Comparison of ENCODE assay signal across 8 cellular contexts in the genomic region with DNA sequence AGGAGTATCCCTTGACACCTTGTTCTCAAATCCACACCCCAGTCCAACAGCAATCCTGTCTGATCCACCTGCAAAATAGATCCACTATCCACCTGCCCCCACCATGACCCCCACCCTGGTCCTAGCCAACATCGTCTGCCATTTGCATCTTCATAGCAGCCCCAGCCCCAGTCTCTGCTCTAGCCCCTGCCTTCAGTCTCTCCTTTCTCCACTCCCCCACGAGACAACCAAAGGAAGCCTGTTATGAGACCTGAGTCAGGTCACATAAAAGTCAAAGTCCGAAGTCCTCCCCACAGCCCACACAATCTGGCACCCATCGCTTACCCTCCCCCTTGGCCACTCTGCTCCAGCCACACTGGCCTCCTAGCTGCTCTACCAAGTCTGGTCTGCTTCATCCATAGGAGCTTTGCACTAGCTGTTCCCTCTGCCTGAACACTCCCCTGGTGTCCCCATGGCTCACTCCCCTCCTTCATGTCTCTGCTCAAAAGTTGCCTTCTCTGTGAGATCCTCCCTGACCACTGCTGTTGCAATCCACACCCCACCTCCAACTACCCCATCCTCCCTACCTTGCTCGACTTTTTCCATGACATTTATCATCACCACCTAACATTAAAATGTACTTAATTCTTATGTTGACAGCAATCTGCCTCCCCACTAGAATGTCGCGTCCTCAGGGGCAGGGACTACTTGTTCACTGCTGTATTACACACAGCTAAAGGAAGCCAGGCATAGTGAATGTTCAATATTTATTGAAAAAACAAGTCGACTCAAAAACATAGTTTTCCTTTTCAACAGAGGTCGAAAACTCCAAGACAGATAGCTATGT. TPM values are rescaled to one million over a fixed set of nuclear protein-coding genes. Genes with fewer than 3 reads are reported as not detected.
DNase-seq lines count a peak whose midpoint lies in the region; ATAC-seq and TF ChIP-seq lines count a peak whose summit lies in the region.

No MANE protein-coding gene starts in this region.

- ATAC-seq in mucosa of descending colon (peak; percentile 12), aorta (ENCODE audit: low FRiP score) (no peak), GM19023 (IDR thresholded peaks at IDR 0.05; ENCODE audit: unreplicated experiment) (no peak), HG03432 (IDR thresholded peaks at IDR 0.05; ENCODE audit: unreplicated experiment) (no peak)

- H3K27me3 ChIP-seq in aorta (ENCODE audit: control insufficient read depth in 1 of 2, insufficient read depth in 2 of 2, low read length in 1 of 2), result peaks cover 0 to 2% of the 10 kb centered on the region in 2 donors

- peaks cover 2% of the 10 kb centered on the region for H3K27me3 Mint-ChIP-seq in dendritic cell treated with granulocyte-macrophage colony-stimulating factor and Interleukin-4, amounts not matched to agents 40 ng/mL and 50 ng/mL, for 4 days

- H3K36me3 ChIP-seq in mucosa of descending colon (ENCODE audit: low read depth), result no peaks in the 10 kb centered on the region
- peaks cover 0 to 2% of the 10 kb centered on the region in 2 donors for H3K36me3 ChIP-seq in aorta (ENCODE audit: control insufficient read depth in 1 of 2, insufficient read depth in 2 of 2, low read length in 1 of 2)

- H3K4me1 Mint-ChIP-seq in dendritic cell treated with granulocyte-macrophage colony-stimulating factor and Interleukin-4, amounts not matched to agents 40 ng/mL and 50 ng/mL, for 4 days (ENCODE audit: low read depth), result peaks cover 39% of the 10 kb centered on the region

- H3K4me3 Mint-ChIP-seq in dendritic cell treated with granulocyte-macrophage colony-stimulating factor and Interleukin-4, amounts not matched to agents 40 ng/mL and 50 ng/mL, for 4 days, result peak overlapping the region; percentile 81

- DNase-seq in GM12864 (ENCODE audit: low read depth) (no peak), OCI-M1 (lab: John Stamatoyannopoulos, UW) (peak; percentile 80), mucosa of descending colon (peak; percentile 80 to 84 (median 81)), aorta (peak; percentile 74 to 90), epidermal melanocyte (ENCODE audit: insufficient read length, low spot score) (no peak)

- whole genome bisulfite sequencing in aorta, 2 donors, result 5 to 8% methylated on average over 9 of the region's 9 CpGs

- peaks cover 54% of the 10 kb centered on the region for H3K36me3 Mint-ChIP-seq in dendritic cell treated with granulocyte-macrophage colony-stimulating factor and Interleukin-4, amounts not matched to agents 40 ng/mL and 50 ng/mL, for 4 days (ENCODE audit: low read depth)

- intact Hi-C loops in dendritic cell treated with granulocyte-macrophage colony-stimulating factor and Interleukin-4, amounts not matched to agents 40 ng/mL and 50 ng/mL, for 4 days (cut with micrococcal nuclease), result loop anchor here (5.0 kb wide), 1 partner anchor 69 kb away; a partner anchor contains a TSS
- intact Hi-C loops in mucosa of descending colon (cut with DNase I, micrococcal nuclease) (no loop called here), aorta (cut with DNase I) (loop anchor here in 1 of 2 donors (2.0 kb wide), 1 partner anchor 14 kb away; no protein-coding TSS in a partner anchor)

- peak overlapping the region; percentile 92 to 97 for H3K27ac ChIP-seq in aorta (ENCODE audit: low read depth in 1 of 2, low read length in 2 of 2)

- no peaks in the 10 kb centered on the region for H3K9me3 ChIP-seq in mucosa of descending colon
- no peaks in the 10 kb centered on the region for H3K9me3 ChIP-seq in aorta (ENCODE audit: control insufficient read depth, low read length)

- peaks cover 23% of the 10 kb centered on the region for H3K4me1 ChIP-seq in mucosa of descending colon (ENCODE audit: low read depth)
- H3K4me1 ChIP-seq in aorta (ENCODE audit: control insufficient read depth in 1 of 2, insufficient read depth in 2 of 2, low read length in 2 of 2), result no peaks in the 10 kb centered on the region

- peak overlapping the region; percentile 98 for H3K27ac Mint-ChIP-seq in dendritic cell treated with granulocyte-macrophage colony-stimulating factor and Interleukin-4, amounts not matched to agents 40 ng/mL and 50 ng/mL, for 4 days

- no peaks in the 10 kb centered on the region for H3K9me3 Mint-ChIP-seq in dendritic cell treated with granulocyte-macrophage colony-stimulating factor and Interleukin-4, amounts not matched to agents 40 ng/mL and 50 ng/mL, for 4 days

- H3K4me3 ChIP-seq in GM12864 (ENCODE audit: low read depth, low read length) (peak overlapping the region; percentile 98; the same call in 1 of the 2 replicates), mucosa of descending colon (peak overlapping the region; percentile 9), aorta (ENCODE audit: low read length in 2 of 2) (peak overlapping the region in 1 of 2 donors; percentile 89)

- TF ChIP-seq CTCF in GM12864 (IDR thresholded peaks at IDR 0.05; ENCODE audit: low read depth, low read length, missing control alignments), result no peak
- TF ChIP-seq CTCF in mucosa of descending colon (IDR thresholded peaks at IDR 0.05), result no peak

RNA-seq across cellular contexts. Expression of a gene that starts 1.2 kb away (rescaled TPM):
- total RNA-seq in mucosa of descending colon (10 to 100 TPM in 2 of 3 donors, 1 to 10 TPM in 1; 6.5 to 26.7 (median 17.9) TPM), aorta (10 to 100 TPM; 86.4 to 98.1 TPM)
- 10 to 100 TPM; 15.3 to 74.4 TPM for polyA plus RNA-seq in aorta

RNA-seq across cellular contexts. Expression of a gene that starts 4.6 kb away (rescaled TPM):
- total RNA-seq in mucosa of descending colon, result 100 to 1,000 TPM; 200 to 236 (median 235) TPM
- 100 to 1,000 TPM; 205 to 955 TPM for total RNA-seq in aorta
- 100 to 1,000 TPM; 124 to 360 TPM for polyA plus RNA-seq in aorta

RNA-seq across cellular contexts. Expression of a gene that starts 20.0 kb away (rescaled TPM):
- total RNA-seq in mucosa of descending colon, result 10 to 100 TPM; 28.4 to 31.2 (median 28.8) TPM
- 10 to 100 TPM; 28.9 to 35.1 TPM for total RNA-seq in aorta
- 10 to 100 TPM; 26.0 to 29.7 TPM for polyA plus RNA-seq in aorta

RNA-seq across cellular contexts. Expression of a gene that starts 20.3 kb away (rescaled TPM):
- total RNA-seq in mucosa of descending colon (10 to 100 TPM; 28.1 to 44.8 (median 32.3) TPM), aorta (10 to 100 TPM; 33.9 to 34.5 TPM)
- 10 to 100 TPM; 27.7 to 43.8 TPM for polyA plus RNA-seq in aorta

RNA-seq across cellular contexts. Expression of a gene that starts 24.5 kb away (rescaled TPM):
- total RNA-seq in mucosa of descending colon (1,000 to 10,000 TPM; 1,270 to 1,804 (median 1,507) TPM), aorta (1,000 to 10,000 TPM; 1,268 to 1,273 TPM)
- polyA plus RNA-seq in aorta, result 1,000 to 10,000 TPM; 3,270 to 4,459 TPM

Comparison
In these comparisons a context has a peak if more than half of its experiments do, and no peak if none do; other contexts are left out.
1. DNase-seq: peak in OCI-M1 (single experiment), mucosa of descending colon (3 of 3) and aorta (2 of 2); none in GM12864 (single experiment) and epidermal melanocyte (single experiment).